ENCODE assay signal across 17 cellular contexts in the genomic region with DNA sequence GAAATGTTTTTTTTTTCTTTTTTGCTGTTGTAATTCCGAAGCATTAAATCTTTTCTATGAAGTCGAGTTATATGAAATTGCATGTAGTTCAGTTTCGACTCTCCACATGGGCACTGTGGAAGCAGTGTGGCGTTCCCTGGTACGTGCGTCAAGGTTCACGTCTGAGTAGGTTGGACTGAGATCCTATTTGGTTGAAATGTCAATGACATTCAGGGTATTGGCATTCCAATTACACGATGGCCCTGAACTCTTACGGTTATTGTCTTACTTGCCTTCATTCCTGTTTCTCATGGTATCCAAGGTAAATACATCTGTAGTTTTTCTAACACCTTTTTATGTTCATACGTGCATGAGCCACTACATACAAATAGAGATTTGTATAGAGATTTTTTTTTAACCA.
"Had no signal": no experiment of that assay in that cellular context is flagged by ENCODE, and none has a peak within 500 bp of the region (broad histone marks: within the 10 kb centered on the region; RNA-seq: fewer than 3 reads in every experiment).

No MANE protein-coding gene starts in this region.

- H3K4me3 Mint-ChIP-seq: memory B cell, mesothelial cell of epicardium, natural killer cell, neural crest cell had no signal

- H3K4me3 ChIP-seq: lower lobe of right lung, smooth muscle cell, upper lobe of left lung, uterus had no signal

- H3K27ac Mint-ChIP-seq: memory B cell, mesothelial cell of epicardium, natural killer cell had no signal

- H3K9me3 ChIP-seq: lower lobe of right lung, upper lobe of left lung, uterus had no signal

- H3K4me1 Mint-ChIP-seq: memory B cell, mesothelial cell of epicardium, natural killer cell had no signal

- H3K27ac ChIP-seq: lower lobe of right lung, upper lobe of left lung, uterus had no signal

- DNase-seq: effector memory CD4-positive, alpha-beta T cell; kidney; left colon; lower lobe of right lung; natural killer cell; posterior cingulate gyrus; stimulated activated CD4-positive, alpha-beta T cell treated with anti-CD3 and anti-CD28 coated beads, Interleukin-2, amount 100 ng/mL, for 48 hours; stimulated activated naive CD4-positive, alpha-beta T cell treated with Interleukin-2 at 50 U/mL for 16 hours; upper lobe of left lung; uterus had no signal

- H3K9me3 Mint-ChIP-seq: memory B cell, mesothelial cell of epicardium, natural killer cell, neural crest cell had no signal

- FAIRE-seq: endometrium, frontal cortex, kidney had no signal

- H3K27me3 ChIP-seq: upper lobe of left lung, uterus had no signal

- H3K36me3 Mint-ChIP-seq: memory B cell, mesothelial cell of epicardium, natural killer cell had no signal

- H3K4me2 ChIP-seq: smooth muscle cell had no signal

- ATAC-seq: esophagus mucosa, left colon, lower lobe of right lung, natural killer cell had no signal

- H3K36me3 ChIP-seq: lower lobe of right lung, upper lobe of left lung, uterus had no signal

- H3K4me1 ChIP-seq: lower lobe of right lung, upper lobe of left lung, uterus had no signal
